ENCODE assay signal across 20 cellular contexts in the genomic region with DNA sequence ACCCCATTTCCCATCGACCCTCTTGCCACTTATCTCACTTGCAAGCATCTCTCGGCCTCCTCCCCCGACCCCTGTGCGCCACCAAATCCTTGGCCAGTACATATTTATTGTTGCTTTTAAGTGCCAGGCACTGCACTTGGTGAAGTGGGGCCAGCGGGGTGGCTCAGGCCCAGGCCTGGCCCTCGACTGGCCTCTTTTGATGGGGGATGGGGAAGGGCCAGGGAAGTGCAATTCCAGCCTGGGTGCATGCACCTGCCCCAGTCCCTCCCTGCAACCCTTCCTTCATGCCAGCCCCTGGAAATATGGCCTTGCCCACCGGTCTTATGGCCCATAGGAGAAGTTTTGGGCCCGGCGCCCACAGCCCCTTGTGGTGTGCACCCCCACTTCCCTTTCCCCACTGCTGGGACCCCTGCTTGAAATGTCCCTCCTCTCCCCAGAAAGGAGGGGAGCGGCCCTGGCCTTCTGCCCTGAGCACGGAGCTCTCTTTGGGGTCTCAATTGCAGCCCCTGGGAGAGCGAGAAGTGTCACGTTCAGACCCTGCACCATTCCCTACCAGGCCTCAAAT. TPM values are rescaled to one million over a fixed set of nuclear protein-coding genes. Genes with fewer than 3 reads are reported as not detected.
A peak's percentile ranks its signal among the peaks of the same experiment; 100 is the strongest.
DNase-seq lines count a peak whose midpoint lies in the region; ATAC-seq, FAIRE-seq and TF ChIP-seq lines count a peak whose summit lies in the region.
"Had no signal": no experiment of that assay in that cellular context is flagged by ENCODE, and none has a peak within 500 bp of the region (broad histone marks: within the 10 kb centered on the region; RNA-seq: fewer than 3 reads in every experiment).

No MANE protein-coding gene starts in this region.

- H3K27ac ChIP-seq in breast epithelium = peak overlapping the region; percentile 70 to 80
- no peak overlapping the region for H3K27ac ChIP-seq in H1 (ENCODE audit: low read depth, low read length)
- H3K27ac ChIP-seq in neural progenitor cell = no peak overlapping the region
- H3K27ac ChIP-seq in upper lobe of left lung = peak overlapping the region; percentile 29 to 89 (median 74)
- H3K27ac ChIP-seq: brain microvascular endothelial cell, colonic mucosa had no signal

- TF ChIP-seq POLR2A in breast epithelium (IDR thresholded peaks at IDR 0.05) (no peak), H1 (IDR thresholded peaks at IDR 0.05; ENCODE audit: control extremely low read depth in 1 of 2, low read depth in 2 of 2, low read length in 2 of 2) (no peak), upper lobe of left lung (IDR thresholded peaks at IDR 0.05) (no peak)

- no peak overlapping the region for H3K56ac ChIP-seq in H1 (replicated peaks; ENCODE audit: insufficient read length, low read depth, low read length)

- H3K36me3 Mint-ChIP-seq in MCF 10A (ENCODE audit: insufficient read depth, unreplicated experiment) = no peaks in the 10 kb centered on the region
- no peaks in the 10 kb centered on the region for H3K36me3 Mint-ChIP-seq in neural progenitor cell

- H3K9me3 ChIP-seq in breast epithelium = no peaks in the 10 kb centered on the region
- H3K9me3 ChIP-seq in H1 (ENCODE audit: insufficient read depth in 2 of 2, low read depth in 1 of 2, low read length in 1 of 2) = no peaks in the 10 kb centered on the region
- H3K9me3 ChIP-seq in neural progenitor cell (ENCODE audit: low read depth) = no peaks in the 10 kb centered on the region
- H3K9me3 ChIP-seq in upper lobe of left lung = no peaks in the 10 kb centered on the region
- H3K9me3 ChIP-seq: colonic mucosa, esophagus squamous epithelium had no signal

- no peaks in the 10 kb centered on the region for H3K27me3 ChIP-seq in breast epithelium
- H3K27me3 ChIP-seq in H1 (replicated peaks in 1 of 4; ENCODE audit: control insufficient read depth in 3 of 4, extremely low read depth in 1 of 4, insufficient read depth in 3 of 4, low read length in 3 of 4) = no peaks in the 10 kb centered on the region
- no peaks in the 10 kb centered on the region for H3K27me3 ChIP-seq in neural progenitor cell
- H3K27me3 ChIP-seq in upper lobe of left lung = no peaks in the 10 kb centered on the region
- H3K27me3 ChIP-seq: brain microvascular endothelial cell, colonic mucosa, esophagus squamous epithelium had no signal

- CTCF ChIA-PET in MCF 10A (lab: Yijun Ruan, JAX) (no interaction called here), H1 (lab: Charles Lee; ENCODE audit: partially characterized antibody) (interaction anchor here (0.8 to 3.4 kb wide), 4 partner anchors 36 to 85 kb away, joined by 3 to 8 read pairs (median 4); no protein-coding TSS in a partner anchor)

- H3K27me3 Mint-ChIP-seq in MCF 10A (ENCODE audit: insufficient read depth, unreplicated experiment) = no peaks in the 10 kb centered on the region
- peaks cover 5% of the 10 kb centered on the region for H3K27me3 Mint-ChIP-seq in neural progenitor cell (ENCODE audit: insufficient read depth, low read depth)
- H3K27me3 Mint-ChIP-seq: activated T-helper 17 cell treated with anti-CD3 and anti-CD28 coated beads, Interleukin-2, amount 50 U/mL, for 72 hours; stimulated activated memory B cell treated with anti-CD40 and anti-IgM and Interleukin-4, amounts not matched to agents 10 μg/mL and 1 μg/mL and 100 μg/mL, for 72 hours; T-helper 17 cell had no signal

- no peak overlapping the region for H2BK5ac ChIP-seq in H1 (ENCODE audit: low read depth, low read length)

- no peak overlapping the region for H3K27ac Mint-ChIP-seq in MCF 10A (ENCODE audit: low read depth, unreplicated experiment)
- peak overlapping the region; percentile 57 for H3K27ac Mint-ChIP-seq in neural progenitor cell
- H3K27ac Mint-ChIP-seq: activated T-helper 17 cell treated with anti-CD3 and anti-CD28 coated beads, Interleukin-2, amount 50 U/mL, for 72 hours; GM23338; nephron; stimulated activated memory B cell treated with anti-CD40 and anti-IgM and Interleukin-4, amounts not matched to agents 10 μg/mL and 1 μg/mL and 100 μg/mL, for 72 hours; T-helper 17 cell had no signal

- BruUV-seq in MCF 10A (replicated peaks; lab: Mats Ljungman, UMichigan) = no TSS peak

- no peak overlapping the region for H2BK120ac ChIP-seq in H1 (replicated peaks; ENCODE audit: low read depth, low read length)

- H4K91ac ChIP-seq in H1 (replicated peaks; ENCODE audit: insufficient read length, low read length) = peak overlapping the region; percentile 54

- TF ChIP-seq CTCF in breast epithelium (IDR thresholded peaks at IDR 0.05) = no peak
- no peak for TF ChIP-seq CTCF in MCF 10A (IDR thresholded peaks at IDR 0.05; ENCODE audit: unreplicated experiment)
- TF ChIP-seq CTCF in H1 (IDR thresholded peaks at IDR 0.05; ENCODE audit: control extremely low read depth in 1 of 3, insufficient read depth in 1 of 3, low read depth in 1 of 3, low read length in 3 of 3) = no peak
- TF ChIP-seq CTCF in neural progenitor cell (IDR thresholded peaks at IDR 0.05) = no peak
- TF ChIP-seq CTCF in upper lobe of left lung (IDR thresholded peaks at IDR 0.05) = no peak

- H3K23ac ChIP-seq in H1 (ENCODE audit: insufficient read length) = no peak overlapping the region

- no peak overlapping the region for H3K18ac ChIP-seq in H1 (ENCODE audit: extremely low read depth, low read length)

- peak in 1 of 2 donors; percentile 20 for ATAC-seq in upper lobe of left lung (ENCODE audit: low FRiP score in 2 of 2)
- no peak for ATAC-seq in HG03460 (IDR thresholded peaks at IDR 0.05; ENCODE audit: unreplicated experiment)
- ATAC-seq: activated T-helper 17 cell treated with anti-CD3 and anti-CD28 coated beads, Interleukin-2, amount 50 U/mL, for 72 hours; stimulated activated memory B cell treated with anti-CD40 and anti-IgM and Interleukin-4, amounts not matched to agents 10 μg/mL and 1 μg/mL and 100 μg/mL, for 72 hours; T-helper 17 cell had no signal

- no peaks in the 10 kb centered on the region for H3K9me3 Mint-ChIP-seq in MCF 10A (ENCODE audit: unreplicated experiment)
- no peaks in the 10 kb centered on the region for H3K9me3 Mint-ChIP-seq in neural progenitor cell
- H3K9me3 Mint-ChIP-seq: activated T-helper 17 cell treated with anti-CD3 and anti-CD28 coated beads, Interleukin-2, amount 50 U/mL, for 72 hours; GM23338; nephron; stimulated activated memory B cell treated with anti-CD40 and anti-IgM and Interleukin-4, amounts not matched to agents 10 μg/mL and 1 μg/mL and 100 μg/mL, for 72 hours had no signal

- H3K79me2 ChIP-seq in H1 (ENCODE audit: control insufficient read depth in 1 of 2, insufficient read depth in 2 of 2, low read length in 2 of 2) (no peaks in the 10 kb centered on the region), neural progenitor cell (ENCODE audit: low read depth) (no peaks in the 10 kb centered on the region)

- WGBS in H1 (ENCODE audit: extremely low coverage in 1 of 2, insufficient coverage in 1 of 2, insufficient read length in 1 of 2, insufficient replicate concordance in 2 of 2, low coverage in 1 of 2, low lambda C conversion rate in 2 of 2, missing lambda C conversion rate in 1 of 2), 2 experiments = 92% methylated on average over 10 of the region's 13 CpGs; no CpG with 5 or more reads in 1 of the 2 experiments
- 68 to 74% methylated on average over 12 to 13 of the region's 13 CpGs for WGBS in upper lobe of left lung, 2 donors

- no peak for TF ChIP-seq RAD21 in H1 (IDR thresholded peaks at IDR 0.05 in 1 of 2, conservative IDR thresholded peaks at IDR 0.05 in 1 of 2; ENCODE audit: low read depth in 2 of 2, low read length in 2 of 2)

- H3K9ac ChIP-seq in H1 (replicated peaks in 1 of 4; ENCODE audit: extremely low read depth in 1 of 4, low read depth in 3 of 4, low read length in 3 of 4) (no peak overlapping the region), neural progenitor cell (no peak overlapping the region)

- H2BK20ac ChIP-seq in H1 (ENCODE audit: low read length) = no peak overlapping the region

- H2AFZ ChIP-seq in H1 (ENCODE audit: low read length) (no peak overlapping the region), neural progenitor cell (replicated peaks) (no peak overlapping the region)
- H2AFZ ChIP-seq: GM23338 had no signal

- H3K36me3 ChIP-seq in breast epithelium = no peaks in the 10 kb centered on the region
- no peaks in the 10 kb centered on the region for H3K36me3 ChIP-seq in H1 (ENCODE audit: control insufficient read depth in 2 of 4, insufficient read depth in 4 of 4, low read length in 3 of 4)
- H3K36me3 ChIP-seq in neural progenitor cell = no peaks in the 10 kb centered on the region
- H3K36me3 ChIP-seq in upper lobe of left lung = peaks cover 0 to 42% (median 34%) of the 10 kb centered on the region in 4 donors
- H3K36me3 ChIP-seq: colonic mucosa had no signal

- H4K5ac ChIP-seq in H1 (ENCODE audit: insufficient read length, low read depth, low read length) = no peak overlapping the region

- H3K79me1 ChIP-seq in H1 (ENCODE audit: low read depth, low read length) = no peaks in the 10 kb centered on the region

- DNase-seq in breast epithelium (ENCODE audit: low spot score in 2 of 2) (no peak), MCF 10A (ENCODE audit: unreplicated experiment) (no peak), H1 (ENCODE audit: low read depth in 1 of 2, low spot score in 2 of 2) (no peak), neural progenitor cell (ENCODE audit: low spot score) (no peak), upper lobe of left lung (peak; percentile 62 to 73), NCI-H1105 (lab: John Stamatoyannopoulos, UW) (no peak), NCI-H446 (lab: John Stamatoyannopoulos, UW) (no peak)
- DNase-seq: activated CD4-positive, alpha-beta T cell treated with anti-CD3 and anti-CD28 coated beads, Interleukin-2, amount 50 U/mL, for 1 hour; brain microvascular endothelial cell; esophagus squamous epithelium; NCI-H2107; NCI-H510A had no signal

- H2BK12ac ChIP-seq in H1 (ENCODE audit: low read depth, low read length) = peak overlapping the region; percentile 17; the same call in 1 of the 2 replicates

- H3K4me2 ChIP-seq in H1 (ENCODE audit: insufficient read depth in 1 of 2, low read depth in 2 of 2, low read length in 2 of 2) (no peak overlapping the region), neural progenitor cell (no peak overlapping the region)
- H3K4me2 ChIP-seq: GM23338 had no signal

- H3K4me3 Mint-ChIP-seq in MCF 10A (ENCODE audit: unreplicated experiment) (no peak overlapping the region), neural progenitor cell (no peak overlapping the region)
- H3K4me3 Mint-ChIP-seq: activated T-helper 17 cell treated with anti-CD3 and anti-CD28 coated beads, Interleukin-2, amount 50 U/mL, for 72 hours; GM23338; nephron; stimulated activated memory B cell treated with anti-CD40 and anti-IgM and Interleukin-4, amounts not matched to agents 10 μg/mL and 1 μg/mL and 100 μg/mL, for 72 hours; T-helper 17 cell had no signal

- H2AK5ac ChIP-seq in H1 (ENCODE audit: low read depth, low read length) = no peak overlapping the region

- no peak overlapping the region for H2BK15ac ChIP-seq in H1 (ENCODE audit: low read length)

- TF ChIP-seq EP300 in H1 (IDR thresholded peaks at IDR 0.05; ENCODE audit: borderline replicate concordance in 1 of 2, low read depth in 2 of 2, low read length in 2 of 2) (no peak), upper lobe of left lung (IDR thresholded peaks at IDR 0.05) (no peak)

- no peaks in the 10 kb centered on the region; the same call in 1 of the 2 replicates for H3K23me2 ChIP-seq in H1 (ENCODE audit: low read depth, low read length)

- intact Hi-C loops in breast epithelium (cut with DNase I; ENCODE audit: low total_unique reads) = no loop called here
- intact Hi-C loops in MCF 10A (cut with micrococcal nuclease) = no loop called here

- H3K4me1 ChIP-seq in breast epithelium (peaks cover 9 to 25% of the 10 kb centered on the region in 2 donors), H1 (replicated peaks in 1 of 4; ENCODE audit: control insufficient read depth in 3 of 4, insufficient read depth in 4 of 4, low read length in 3 of 4) (peaks cover 0 to 13% (median 9%) of the 10 kb centered on the region in 4 experiments; a peak in 6 of 7 replicates), neural progenitor cell (peaks cover 8% of the 10 kb centered on the region), upper lobe of left lung (peaks cover 6 to 55% (median 27%) of the 10 kb centered on the region in 4 donors)

- H3F3A ChIP-seq in neural progenitor cell (ENCODE audit: low read depth) = no peaks in the 10 kb centered on the region

- no peak overlapping the region for H3K4ac ChIP-seq in H1 (replicated peaks; ENCODE audit: insufficient read length, low read depth, low read length)

- no peak overlapping the region for H3K14ac ChIP-seq in H1 (ENCODE audit: insufficient read length)

- FAIRE-seq in H1 (lab: Jason Lieb, UNC) = no peak
- FAIRE-seq: small intestine had no signal

- POLR2A ChIA-PET in MCF 10A (lab: Yijun Ruan, JAX) = no interaction called here
- POLR2A ChIA-PET in H1 (lab: Charles Lee; ENCODE audit: partially characterized antibody) = interaction anchor here (1.3 kb wide), 1 partner anchor 25 kb away, joined by 3 read pairs; no protein-coding TSS in a partner anchor

- no peak overlapping the region; the same call in 1 of the 2 replicates for H4K8ac ChIP-seq in H1 (ENCODE audit: extremely low read depth, insufficient read depth, low read length)

- H3K4me3 ChIP-seq in breast epithelium = peak overlapping the region in 2 of 3 donors; percentile 35 to 54
- no peak overlapping the region for H3K4me3 ChIP-seq in H1 (ENCODE audit: extremely low read depth in 1 of 4, insufficient read depth in 2 of 4, low read depth in 3 of 4, low read length in 4 of 4)
- H3K4me3 ChIP-seq in neural progenitor cell = no peak overlapping the region
- H3K4me3 ChIP-seq in upper lobe of left lung = peak overlapping the region in 3 of 4 donors; percentile 41 to 50 (median 43)
- H3K4me3 ChIP-seq: colonic mucosa, GM23338 had no signal

- peaks cover 0 to 2% of the 10 kb centered on the region in 2 experiments for H4K20me1 ChIP-seq in H1 (replicated peaks in 1 of 2; ENCODE audit: control insufficient read depth in 1 of 2, insufficient read depth in 2 of 2, low read length in 2 of 2)
- peaks cover 4% of the 10 kb centered on the region for H4K20me1 ChIP-seq in neural progenitor cell (ENCODE audit: low read depth)

- H3K4me1 Mint-ChIP-seq in MCF 10A (ENCODE audit: insufficient read depth, unreplicated experiment) = no peaks in the 10 kb centered on the region
- H3K4me1 Mint-ChIP-seq in neural progenitor cell = peaks cover 3% of the 10 kb centered on the region
- H3K4me1 Mint-ChIP-seq: activated T-helper 17 cell treated with anti-CD3 and anti-CD28 coated beads, Interleukin-2, amount 50 U/mL, for 72 hours; nephron; T-helper 17 cell had no signal

RNA-seq across cellular contexts. Expression of a gene that starts 0.8 kb away (rescaled TPM):
- total RNA-seq in breast epithelium (1 to 10 TPM in 2 of 3 donors, under 1 TPM in 1; 0.80 to 7.9 (median 5.6) TPM), MCF 10A (2022) (13.3 and 32.8 TPM in 2 replicates), neural progenitor cell (ENCODE audit: low replicate concordance) (0.02 and 0.25 TPM in 2 replicates), upper lobe of left lung (100 to 1,000 TPM; 191 to 645 (median 348) TPM)
- 1.5 and 2.0 TPM in 2 replicates for total RNA-seq in H1 (2021; fragmentation: NEBNext Ultra II Directional; extraction: Animal tissue kit (Norgen Biotek cat#: 25700))
- 4.8 and 5.5 TPM in 2 replicates for polyA plus RNA-seq in H1 (2011; rRNA removed)
- polyA plus RNA-seq in H1 (2011; cell fraction: cytosol; rRNA removed) = 1.8 TPM
- polyA plus RNA-seq in H1 (2011; cell fraction: nucleus; rRNA removed) = 7.8 TPM
- polyA plus RNA-seq in H1 (2012, experiment 1 of 2) = 1.5 to 3.7 TPM (median 2.7 TPM) in 4 replicates
- 1.7 TPM for polyA plus RNA-seq in H1 (2012, experiment 2 of 2)
- 4.0 TPM for polyA plus RNA-seq in H1 (2013, experiment 1 of 2)
- polyA plus RNA-seq in H1 (2013, experiment 2 of 2) = 3.1 TPM
- 1.9 and 2.0 TPM in 2 replicates for polyA minus RNA-seq in H1 (2011; rRNA and poly(A)+ RNA removed)
- 1.4 TPM for polyA minus RNA-seq in H1 (2011; cell fraction: cytosol; rRNA and poly(A)+ RNA removed)
- polyA minus RNA-seq in H1 (2011; cell fraction: nucleus; rRNA and poly(A)+ RNA removed) = 2.1 TPM

Comparison
In these comparisons a context has a peak if more than half of its experiments do, and no peak if none do; other contexts are left out.
1. DNase-seq: peak in upper lobe of left lung (2 of 2); none in breast epithelium (0 of 2), MCF 10A (single experiment), H1 (0 of 2), neural progenitor cell (single experiment), NCI-H1105 (single experiment) and NCI-H446 (0 of 2).
2. H3K27ac ChIP-seq: peak in breast epithelium (2 of 2) and upper lobe of left lung (4 of 4); none in H1 (single experiment) and neural progenitor cell (single experiment).
3. H3K4me3 ChIP-seq: peak in breast epithelium (2 of 3) and upper lobe of left lung (3 of 4); none in H1 (0 of 4) and neural progenitor cell (single experiment).